ENCODE assay signal across 1 cellular context in genomic region chr17:75033346-75034235, GRCh38.
TF ChIP-seq lines count a peak whose summit lies in the region.

No MANE protein-coding gene starts in this region.

TF ChIP-seq in HepG2, 621 proteins besides CTCF, POLR2A, EP300 and RAD21 (continued from another document and continues in another):
- TF ChIP-seq ZNF513 (CRISPR knock-in tag; conservative IDR thresholded peaks at IDR 0.05) (no peak), NR2F1 (CRISPR knock-in tag; IDR thresholded peaks at IDR 0.05) (peak in 1 of 2 experiments; percentile 24; a peak in 1 of 4 replicates), SKIL (CRISPR knock-in tag; IDR thresholded peaks at IDR 0.05; ENCODE audit: borderline replicate concordance) (no peak), ZMYM4 (CRISPR knock-in tag; IDR thresholded peaks at IDR 0.05) (peak; percentile 77), ONECUT2 (CRISPR knock-in tag; IDR thresholded peaks at IDR 0.05) (no peak; the same call in 1 of the 2 replicates), BRCA1 (CRISPR knock-in tag; IDR thresholded peaks at IDR 0.05) (peak; percentile 75), ZNF260 (CRISPR knock-in tag; IDR thresholded peaks at IDR 0.05; ENCODE audit: borderline replicate concordance, low read depth) (0 out of 2 replicates have a peak, but pooled peaks have one; percentile 34), MTERF4 (CRISPR knock-in tag; IDR thresholded peaks at IDR 0.05) (no peak; the same call in 1 of the 2 replicates), GTF2F1 (IDR thresholded peaks at IDR 0.05; ENCODE audit: low read length) (peak; percentile 56; the same call in 1 of the 2 replicates), ATF4 (CRISPR knock-in tag; IDR thresholded peaks at IDR 0.05) (0 out of 4 replicates have a peak, but pooled peaks of 1 of the 2 experiments have one; percentile 18), NCOR1 (IDR thresholded peaks at IDR 0.05; ENCODE audit: borderline replicate concordance, low read length) (peak; percentile 80), GRHL1 (CRISPR knock-in tag; conservative IDR thresholded peaks at IDR 0.05) (no peak), ZNF614 (CRISPR knock-in tag; IDR thresholded peaks at IDR 0.05; ENCODE audit: borderline replicate concordance) (peak; percentile 95), GMEB2 (CRISPR knock-in tag; IDR thresholded peaks at IDR 0.05; ENCODE audit: low read depth) (no peak), PBX2 (CRISPR knock-in tag; IDR thresholded peaks at IDR 0.05) (no peak), MNT (IDR thresholded peaks at IDR 0.05) (peak; percentile 81), KLF13 (CRISPR knock-in tag; IDR thresholded peaks at IDR 0.05) (peak; percentile 70; the same call in 1 of the 2 replicates), ZNF121 (CRISPR knock-in tag; IDR thresholded peaks at IDR 0.05) (no peak), ZNF720 (CRISPR knock-in tag; IDR thresholded peaks at IDR 0.05) (no peak), GTF3A (CRISPR knock-in tag; conservative IDR thresholded peaks at IDR 0.05) (peak; percentile 88; the same call in 1 of the 2 replicates), ATRX (CRISPR knock-in tag; IDR thresholded peaks at IDR 0.05; ENCODE audit: borderline replicate concordance) (no peak), PRDM10 (CRISPR knock-in tag; IDR thresholded peaks at IDR 0.05; ENCODE audit: low read depth) (peak; percentile 86), ZNF547 (CRISPR knock-in tag; IDR thresholded peaks at IDR 0.05) (no peak; the same call in 1 of the 2 replicates), CCAR2 (optimal IDR thresholded peaks at IDR 0.05; ENCODE audit: low read depth, low read length) (no peak), POGK (CRISPR knock-in tag; conservative IDR thresholded peaks at IDR 0.05) (no peak), HOXA3 (CRISPR knock-in tag; IDR thresholded peaks at IDR 0.05) (peak; percentile 88), U2AF1 (optimal IDR thresholded peaks at IDR 0.05; ENCODE audit: low read depth, low read length) (no peak), GPN1 (CRISPR knock-in tag; IDR thresholded peaks at IDR 0.05; ENCODE audit: borderline replicate concordance) (no peak), ZBTB25 (CRISPR knock-in tag; IDR thresholded peaks at IDR 0.05) (peak; percentile 87), RFXAP (CRISPR knock-in tag; IDR thresholded peaks at IDR 0.05; ENCODE audit: borderline replicate concordance) (no peak; the same call in 1 of the 2 replicates), ARHGAP35 (CRISPR knock-in tag; IDR thresholded peaks at IDR 0.05; ENCODE audit: borderline replicate concordance) (peak; percentile 96), ZNF550 (CRISPR knock-in tag; IDR thresholded peaks at IDR 0.05; ENCODE audit: borderline replicate concordance) (peak; percentile 96; the same call in 1 of the 2 replicates), FIP1L1 (IDR thresholded peaks at IDR 0.05; ENCODE audit: borderline replicate concordance, insufficient read depth, low read depth, low read length) (no peak), HOXD1 (CRISPR knock-in tag; IDR thresholded peaks at IDR 0.05) (no peak), SPEN (CRISPR knock-in tag; IDR thresholded peaks at IDR 0.05; ENCODE audit: low read depth) (peak; percentile 72)
